Comparison of ENCODE assay signal across 39 cellular contexts in genomic region chr14:35167496-35167895, GRCh38.
"Had no signal": no experiment of that assay in that cellular context is flagged by ENCODE, and none has a peak within 500 bp of the region (broad histone marks: within the 10 kb centered on the region; RNA-seq: fewer than 3 reads in every experiment).

No MANE protein-coding gene starts in this region.

- H3K4me3 ChIP-seq: adrenal gland, body of pancreas, breast epithelium had no signal

- H3K27ac Mint-ChIP-seq: activated B cell treated with CpG ODN at 0.5 μM for 24 hours; activated CD4-positive, alpha-beta memory T cell treated with anti-CD3 and anti-CD28 coated beads for 36 hours; activated CD4-positive, alpha-beta T cell treated with anti-CD3 and anti-CD28 coated beads, Interleukin-2, amount 10 ng/mL, durations not matched to agents 24 days and 14 days; activated CD8-positive, alpha-beta T cell treated with anti-CD3 and anti-CD28 coated beads for 36 hours; activated naive CD4-positive, alpha-beta T cell treated with anti-CD3 and anti-CD28 coated beads for 36 hours; activated naive CD4-positive, alpha-beta T cell treated with anti-CD3 and anti-CD28 coated beads, Interleukin-2, amount 50 U/mL, for 72 hours; activated naive CD8-positive, alpha-beta T cell treated with anti-CD3 and anti-CD28 coated beads, Interleukin-2, amount 10 ng/mL, durations not matched to agents 7 days and 5 days; activated T-cell treated with anti-CD3 and anti-CD28 coated beads, Interleukin-2, amount 50 U/mL, for 72 hours; activated T-helper 1 cell treated with anti-CD3 and anti-CD28 coated beads, Interleukin-12 subunit alpha, Interleukin-12 subunit beta, Interleukin-2, Interleukin-4 antibody, amounts not matched to agents 30 ng/mL and 10 ng/mL and 1 ng/mL, durations not matched to agents 14 hours and 24 hours and 36 hours; activated T-helper 17 cell treated with anti-CD3 and anti-CD28 coated beads, Interleukin-2, amount 50 U/mL, for 72 hours; T-helper 1 cell treated with Interleukin-12 subunit alpha and Interleukin-12 subunit beta and Interleukin-4 antibody, amounts not matched to agents 30 μg/mL and 1 μg/mL, for 36 hours; T-helper 2 cell treated with Interferon-gamma antibody and Interleukin-4, amounts not matched to agents 5 μg/mL and 100 μg/mL, for 36 hours had no signal

- H3K4me1 Mint-ChIP-seq: activated B cell treated with CpG ODN at 0.5 μM for 24 hours; activated naive CD8-positive, alpha-beta T cell treated with anti-CD3 and anti-CD28 coated beads, Interleukin-2, amount 10 ng/mL, durations not matched to agents 7 days and 5 days; activated T-helper 17 cell treated with anti-CD3 and anti-CD28 coated beads, Interleukin-2, amount 50 U/mL, for 72 hours had no signal

- H3K27me3 Mint-ChIP-seq: activated B cell treated with CpG ODN at 0.5 μM for 24 hours; activated CD4-positive, alpha-beta memory T cell treated with anti-CD3 and anti-CD28 coated beads for 36 hours; activated CD4-positive, alpha-beta T cell treated with anti-CD3 and anti-CD28 coated beads, Interleukin-2, amount 10 ng/mL, durations not matched to agents 24 days and 14 days; activated CD8-positive, alpha-beta T cell treated with anti-CD3 and anti-CD28 coated beads for 36 hours; activated naive CD8-positive, alpha-beta T cell treated with anti-CD3 and anti-CD28 coated beads, Interleukin-2, amount 10 ng/mL, durations not matched to agents 7 days and 5 days; activated T-helper 17 cell treated with anti-CD3 and anti-CD28 coated beads, Interleukin-2, amount 50 U/mL, for 72 hours; central memory CD8-positive, alpha-beta T cell had no signal

- H3K9me3 Mint-ChIP-seq: activated CD4-positive, alpha-beta T cell treated with anti-CD3 and anti-CD28 coated beads, Interleukin-2, amount 10 ng/mL, durations not matched to agents 24 days and 14 days; activated naive CD4-positive, alpha-beta T cell treated with anti-CD3 and anti-CD28 coated beads for 36 hours; activated T-helper 1 cell treated with anti-CD3 and anti-CD28 coated beads, Interleukin-12 subunit alpha, Interleukin-12 subunit beta, Interleukin-2, Interleukin-4 antibody, amounts not matched to agents 30 ng/mL and 10 ng/mL and 1 ng/mL, durations not matched to agents 14 hours and 24 hours and 36 hours; activated T-helper 17 cell treated with anti-CD3 and anti-CD28 coated beads, Interleukin-2, amount 50 U/mL, for 72 hours; central memory CD8-positive, alpha-beta T cell had no signal

- H3K4me3 Mint-ChIP-seq: activated B cell treated with CpG ODN at 0.5 μM for 24 hours; activated CD4-positive, alpha-beta memory T cell treated with anti-CD3 and anti-CD28 coated beads for 36 hours; activated CD4-positive, alpha-beta T cell treated with anti-CD3 and anti-CD28 coated beads, Interleukin-2, amount 10 ng/mL, durations not matched to agents 24 days and 14 days; activated CD8-positive, alpha-beta T cell treated with anti-CD3 and anti-CD28 coated beads for 36 hours; activated naive CD4-positive, alpha-beta T cell treated with anti-CD3 and anti-CD28 coated beads for 36 hours; activated naive CD8-positive, alpha-beta T cell treated with anti-CD3 and anti-CD28 coated beads, Interleukin-2, amount 10 ng/mL, durations not matched to agents 7 days and 5 days; activated T-cell treated with anti-CD3 and anti-CD28 coated beads, Interleukin-2, amount 50 U/mL, for 4 hours; activated T-cell treated with anti-CD3 and anti-CD28 coated beads, Interleukin-2, amount 50 U/mL, for 72 hours; activated T-helper 1 cell treated with anti-CD3 and anti-CD28 coated beads, Interleukin-12 subunit alpha, Interleukin-12 subunit beta, Interleukin-2, Interleukin-4 antibody, amounts not matched to agents 30 ng/mL and 10 ng/mL and 1 ng/mL, durations not matched to agents 14 hours and 24 hours and 36 hours; activated T-helper 17 cell treated with anti-CD3 and anti-CD28 coated beads, Interleukin-2, amount 50 U/mL, for 72 hours; central memory CD8-positive, alpha-beta T cell; T-helper 1 cell treated with Interleukin-12 subunit alpha and Interleukin-12 subunit beta and Interleukin-4 antibody, amounts not matched to agents 30 μg/mL and 1 μg/mL, for 36 hours; T-helper 2 cell treated with Interferon-gamma antibody and Interleukin-4, amounts not matched to agents 5 μg/mL and 100 μg/mL, for 36 hours had no signal

- H3K9me3 ChIP-seq: adrenal gland, body of pancreas, breast epithelium had no signal

- H3K27ac ChIP-seq: adrenal gland, body of pancreas, brain microvascular endothelial cell, breast epithelium, VCaP had no signal

- FAIRE-seq: astrocyte, TTC549 had no signal

- ATAC-seq: activated CD8-positive, alpha-beta T cell treated with anti-CD3 and anti-CD28 coated beads for 36 hours; activated naive CD4-positive, alpha-beta T cell treated with anti-CD3 and anti-CD28 coated beads, Interleukin-2, amount 50 U/mL, for 72 hours; activated T-cell treated with anti-CD3 and anti-CD28 coated beads, Interleukin-2, amount 50 U/mL, for 4 hours; activated T-cell treated with anti-CD3 and anti-CD28 coated beads, Interleukin-2, amount 50 U/mL, for 72 hours; activated T-helper 17 cell treated with anti-CD3 and anti-CD28 coated beads, Interleukin-2, amount 50 U/mL, for 72 hours; body of pancreas had no signal

- H3K36me3 ChIP-seq: adrenal gland, brain microvascular endothelial cell, breast epithelium had no signal

- DNase-seq: activated B cell treated with CpG ODN at 0.5 μM for 24 hours; activated CD4-positive, alpha-beta memory T cell treated with anti-CD3 and anti-CD28 coated beads for 36 hours; activated CD4-positive, alpha-beta T cell treated with anti-CD3 and anti-CD28 coated beads for 4 hours; activated CD4-positive, alpha-beta T cell treated with anti-CD3 and anti-CD28 coated beads, Interleukin-2, amount 10 ng/mL, durations not matched to agents 24 days and 14 days; activated CD4-positive, alpha-beta T cell treated with anti-CD3 and anti-CD28 coated beads, Interleukin-2, amount 50 U/mL, for 1 hour; activated CD4-positive, alpha-beta T cell treated with anti-CD3 and anti-CD28 coated beads, Interleukin-2, amount 50 U/mL, for 4 hours; activated CD4-positive, CD25-positive, alpha-beta regulatory T cell treated with anti-CD3 and anti-CD28 coated beads, Interleukin-2, amount 50 U/mL, for 72 hours; activated CD8-positive, alpha-beta memory T cell treated with anti-CD3 and anti-CD28 coated beads, Interleukin-2, amount 50 U/mL, for 4 hours; activated CD8-positive, alpha-beta T cell treated with anti-CD3 and anti-CD28 coated beads for 36 hours; activated effector memory CD4-positive, alpha-beta T cell treated with anti-CD3 and anti-CD28 coated beads, Interleukin-2, amount 50 U/mL, for 16 hours; activated gamma-delta T cell treated with Interleukin-2 at 50 U/mL for 16 hours; activated naive CD4-positive, alpha-beta T cell; activated naive CD4-positive, alpha-beta T cell treated with anti-CD3 and anti-CD28 coated beads for 36 hours; activated naive CD4-positive, alpha-beta T cell treated with anti-CD3 and anti-CD28 coated beads, Interleukin-2, amount 50 U/mL, for 16 hours; activated naive CD8-positive, alpha-beta T cell treated with anti-CD3 and anti-CD28 coated beads, Interleukin-2, amount 10 ng/mL, durations not matched to agents 7 days and 5 days; activated T-cell treated with anti-CD3 and anti-CD28 coated beads for 4 hours; activated T-cell treated with anti-CD3 and anti-CD28 coated beads, Interleukin-2, amount 50 U/mL, for 1 hour; activated T-cell treated with anti-CD3 and anti-CD28 coated beads, Interleukin-2, amount 50 U/mL, for 4 hours; activated T-cell treated with anti-CD3 and anti-CD28 coated beads, Interleukin-2, amount 50 U/mL, for 72 hours; adrenal gland; amniotic stem cell; aorta; body of pancreas; brain microvascular endothelial cell; caudate nucleus; cerebellar nuclear complex; T-helper 1 cell; T-helper 2 cell; T-helper 9 cell had no signal
